ENCODE assay signal across 33 cellular contexts in genomic region chr11:35402751-35403454, GRCh38. TPM values are rescaled to one million over a fixed set of nuclear protein-coding genes. Genes with fewer than 3 reads are reported as not detected.
"Had no signal": no experiment of that assay in that cellular context is flagged by ENCODE, and none has a peak within 500 bp of the region (broad histone marks: within the 10 kb centered on the region; RNA-seq: fewer than 3 reads in every experiment).

No MANE protein-coding gene starts in this region.

- H3K4me1 Mint-ChIP-seq: activated B cell treated with CpG ODN at 0.5 μM for 24 hours; activated CD8-positive, alpha-beta memory T cell treated with anti-CD3 and anti-CD28 coated beads, Interleukin-2, amount 10 ng/mL, durations not matched to agents 7 days and 5 days; activated naive CD4-positive, alpha-beta T cell treated with anti-CD3 and anti-CD28 coated beads, Interleukin-2, amount 50 U/mL, for 24 hours; activated naive CD8-positive, alpha-beta T cell treated with anti-CD3 and anti-CD28 coated beads, Interleukin-2, amount 50 U/mL, for 24 hours; naive B cell; stimulated activated memory B cell treated with anti-CD40 and anti-IgM and Interleukin-4, amounts not matched to agents 10 μg/mL and 1 μg/mL and 100 μg/mL, for 72 hours; stimulated activated naive CD8-positive, alpha-beta T cell treated with anti-CD3 and anti-CD28 coated beads, Interleukin-15, amount 100 ng/mL, for 72 hours had no signal

- H3K4me1 ChIP-seq: breast epithelium, foreskin keratinocyte, prostate gland, sigmoid colon, suprapubic skin, tibial artery had no signal

- FAIRE-seq: small intestine had no signal

- H3K36me3 Mint-ChIP-seq: activated CD8-positive, alpha-beta memory T cell treated with anti-CD3 and anti-CD28 coated beads, Interleukin-2, amount 10 ng/mL, durations not matched to agents 7 days and 5 days; activated naive CD4-positive, alpha-beta T cell treated with anti-CD3 and anti-CD28 coated beads, Interleukin-2, amount 50 U/mL, for 24 hours; mesothelial cell of epicardium; naive B cell; stimulated activated memory B cell treated with anti-CD40 and anti-IgM and Interleukin-4, amounts not matched to agents 10 μg/mL and 1 μg/mL and 100 μg/mL, for 72 hours had no signal

- H3K4me3 Mint-ChIP-seq: activated B cell treated with CpG ODN at 0.5 μM for 24 hours; activated CD8-positive, alpha-beta memory T cell treated with anti-CD3 and anti-CD28 coated beads, Interleukin-2, amount 10 ng/mL, durations not matched to agents 7 days and 5 days; activated CD8-positive, alpha-beta T cell treated with anti-CD3 and anti-CD28 coated beads for 36 hours; activated naive CD4-positive, alpha-beta T cell treated with anti-CD3 and anti-CD28 coated beads, Interleukin-2, amount 50 U/mL, for 24 hours; activated naive CD8-positive, alpha-beta T cell treated with anti-CD3 and anti-CD28 coated beads, Interleukin-2, amount 50 U/mL, for 24 hours; central memory CD8-positive, alpha-beta T cell; dendritic cell treated with granulocyte-macrophage colony-stimulating factor and Interleukin-4, amounts not matched to agents 40 ng/mL and 50 ng/mL, for 4 days; mesothelial cell of epicardium; naive B cell; nephron progenitor cell; stimulated activated memory B cell treated with anti-CD40 and anti-IgM and Interleukin-4, amounts not matched to agents 10 μg/mL and 1 μg/mL and 100 μg/mL, for 72 hours; stimulated activated naive CD8-positive, alpha-beta T cell treated with anti-CD3 and anti-CD28 coated beads, Interleukin-15, amount 100 ng/mL, for 72 hours had no signal

- H3K36me3 ChIP-seq: breast epithelium, esophagus muscularis mucosa, neutrophil, ovary, prostate gland, sigmoid colon, suprapubic skin, tibial artery had no signal

- H3K4me3 ChIP-seq: breast epithelium, esophagus muscularis mucosa, ovary, prostate gland, sigmoid colon, suprapubic skin, tibial artery had no signal

- H3K9me3 Mint-ChIP-seq: activated B cell treated with CpG ODN at 0.5 μM for 24 hours; activated CD8-positive, alpha-beta T cell treated with anti-CD3 and anti-CD28 coated beads for 36 hours; activated naive CD4-positive, alpha-beta T cell treated with anti-CD3 and anti-CD28 coated beads, Interleukin-2, amount 50 U/mL, for 24 hours; activated naive CD8-positive, alpha-beta T cell treated with anti-CD3 and anti-CD28 coated beads, Interleukin-2, amount 50 U/mL, for 24 hours; activated T-helper 2 cell treated with anti-CD3 and anti-CD28 coated beads, Interferon-gamma antibody, Interleukin-2, Interleukin-4, amounts not matched to agents 10 μg/mL and 5 μg/mL and 100 μg/mL, durations not matched to agents 14 hours and 24 hours and 36 hours; central memory CD8-positive, alpha-beta T cell; dendritic cell treated with granulocyte-macrophage colony-stimulating factor and Interleukin-4, amounts not matched to agents 40 ng/mL and 50 ng/mL, for 4 days; naive B cell; stimulated activated memory B cell treated with anti-CD40 and anti-IgM and Interleukin-4, amounts not matched to agents 10 μg/mL and 1 μg/mL and 100 μg/mL, for 72 hours; stimulated activated naive CD8-positive, alpha-beta T cell treated with anti-CD3 and anti-CD28 coated beads, Interleukin-15, amount 100 ng/mL, for 72 hours had no signal

- H3K27ac ChIP-seq: breast epithelium, esophagus muscularis mucosa, foreskin keratinocyte, neutrophil, ovary, prostate gland, sigmoid colon, suprapubic skin, tibial artery had no signal

- DNase-seq: activated B cell treated with CpG ODN at 0.5 μM for 24 hours; activated CD4-positive, alpha-beta T cell treated with anti-CD3 and anti-CD28 coated beads, Interleukin-2, amount 50 U/mL, for 1 hour; activated CD8-positive, alpha-beta memory T cell treated with anti-CD3 and anti-CD28 coated beads, Interleukin-2, amount 10 ng/mL, durations not matched to agents 7 days and 5 days; activated CD8-positive, alpha-beta T cell treated with anti-CD3 and anti-CD28 coated beads for 36 hours; activated naive CD8-positive, alpha-beta T cell treated with anti-CD3 and anti-CD28 coated beads, Interleukin-2, amount 50 U/mL, for 24 hours; activated T-cell treated with anti-CD3 and anti-CD28 coated beads, Interleukin-2, amount 50 U/mL, for 48 hours; amygdala; foreskin keratinocyte; islet precursor cell; left ventricle myocardium superior; naive B cell; nephron progenitor cell; ovary; retina; sigmoid colon; small intestine; stimulated activated CD4-positive, alpha-beta T cell treated with anti-CD3 and anti-CD28 coated beads, Interleukin-4, amount 100 ng/mL, for 4 hours; stimulated activated CD8-positive, alpha-beta memory T cell treated with anti-CD3 and anti-CD28 coated beads, Interleukin-4, amount 100 ng/mL, for 48 hours; stimulated activated naive CD8-positive, alpha-beta T cell treated with anti-CD3 and anti-CD28 coated beads, Interleukin-15, amount 100 ng/mL, for 72 hours; T-helper 2 cell; tibial artery had no signal

- H3K9me3 ChIP-seq: breast epithelium, esophagus muscularis mucosa, neutrophil, ovary, prostate gland, sigmoid colon, suprapubic skin, tibial artery had no signal

- H3K27me3 ChIP-seq: breast epithelium, esophagus muscularis mucosa, ovary, sigmoid colon, suprapubic skin had no signal

- H3K27ac Mint-ChIP-seq: activated B cell treated with CpG ODN at 0.5 μM for 24 hours; activated CD8-positive, alpha-beta memory T cell treated with anti-CD3 and anti-CD28 coated beads, Interleukin-2, amount 10 ng/mL, durations not matched to agents 7 days and 5 days; activated CD8-positive, alpha-beta T cell treated with anti-CD3 and anti-CD28 coated beads for 36 hours; activated naive CD4-positive, alpha-beta T cell treated with anti-CD3 and anti-CD28 coated beads, Interleukin-2, amount 50 U/mL, for 24 hours; activated naive CD8-positive, alpha-beta T cell treated with anti-CD3 and anti-CD28 coated beads, Interleukin-2, amount 50 U/mL, for 24 hours; activated T-helper 2 cell treated with anti-CD3 and anti-CD28 coated beads, Interferon-gamma antibody, Interleukin-2, Interleukin-4, amounts not matched to agents 10 μg/mL and 5 μg/mL and 100 μg/mL, durations not matched to agents 14 hours and 24 hours and 36 hours; dendritic cell treated with granulocyte-macrophage colony-stimulating factor and Interleukin-4, amounts not matched to agents 40 ng/mL and 50 ng/mL, for 4 days; mesothelial cell of epicardium; naive B cell; nephron progenitor cell; stimulated activated memory B cell treated with anti-CD40 and anti-IgM and Interleukin-4, amounts not matched to agents 10 μg/mL and 1 μg/mL and 100 μg/mL, for 72 hours had no signal

RNA-seq across cellular contexts. Expression of gene SLC1A2, which starts 16.5 kb away (rescaled TPM):
- total RNA-seq: activated B cell treated with CpG ODN at 0.5 μM for 24 hours; activated CD8-positive, alpha-beta memory T cell treated with anti-CD3 and anti-CD28 coated beads, Interleukin-2, amount 10 ng/mL, durations not matched to agents 7 days and 5 days; activated CD8-positive, alpha-beta T cell treated with anti-CD3 and anti-CD28 coated beads for 36 hours; activated T-helper 2 cell treated with anti-CD3 and anti-CD28 coated beads, Interferon-gamma antibody, Interleukin-2, Interleukin-4, amounts not matched to agents 10 μg/mL and 5 μg/mL and 100 μg/mL, durations not matched to agents 14 hours and 24 hours and 36 hours; foreskin keratinocyte; lung microvascular endothelial cell had no signal
- polyA plus RNA-seq: foreskin keratinocyte had no signal
